8 cellular contexts compared by ENCODE assay signal in the genomic region with DNA sequence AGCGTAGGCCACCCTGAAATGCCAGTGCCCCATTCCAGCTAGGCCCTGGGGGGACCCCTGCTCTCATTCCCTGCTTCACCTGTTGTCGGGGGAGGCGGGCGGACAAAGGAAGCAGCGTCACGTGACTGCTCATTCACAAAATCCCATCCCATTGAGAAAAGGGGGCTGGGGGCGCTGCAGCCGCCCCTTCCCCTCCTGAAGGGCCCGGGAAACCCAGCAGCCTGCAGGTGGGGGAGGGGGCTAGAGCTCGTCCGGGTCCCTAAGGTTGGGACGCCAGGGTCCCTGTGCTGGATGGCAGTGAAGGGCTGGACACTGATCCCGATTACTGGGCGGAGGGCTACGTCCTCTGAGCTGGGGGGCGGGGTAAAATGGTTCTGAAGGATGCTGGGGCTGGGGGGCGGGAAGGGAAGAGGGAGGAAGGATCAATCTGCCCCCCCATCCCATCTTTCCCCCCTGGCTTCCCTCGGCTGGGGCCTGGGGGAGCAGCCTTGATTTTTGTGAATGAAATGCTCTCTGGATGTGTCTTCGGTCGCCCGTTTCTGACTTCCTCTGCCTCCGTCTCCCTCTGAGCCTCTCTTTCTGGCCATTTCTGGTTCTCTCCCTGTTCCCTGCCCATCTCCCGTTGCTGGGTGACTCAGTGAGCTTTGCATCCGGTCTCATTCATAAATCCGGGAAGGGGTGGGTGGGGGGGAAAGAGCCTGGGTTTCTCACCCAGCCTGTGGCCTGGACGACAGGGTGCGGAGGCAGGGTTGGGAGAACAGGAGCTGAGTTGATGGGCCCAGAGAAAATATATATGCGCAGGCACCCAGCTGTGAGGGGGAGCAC. TPM values are rescaled to one million over a fixed set of nuclear protein-coding genes. Genes with fewer than 3 reads are reported as not detected.
A peak's percentile ranks its signal among the peaks of the same experiment; 100 is the strongest.
DNase-seq lines count a peak whose midpoint lies in the region; ATAC-seq and TF ChIP-seq lines count a peak whose summit lies in the region.

No MANE protein-coding gene starts in this region.

- H3K9ac ChIP-seq in endocrine pancreas (ENCODE audit: control insufficient read depth, insufficient read depth, low read length): peak overlapping the region; percentile 96

- TF ChIP-seq CTCF in Panc1 (IDR thresholded peaks at IDR 0.05): no peak
- no peak for TF ChIP-seq CTCF in nephron progenitor cell (IDR thresholded peaks at IDR 0.05)

- H3K27ac ChIP-seq in Panc1 (ENCODE audit: low read length): peak overlapping the region; percentile 76

- intact Hi-C loops in Panc1 (cut with micrococcal nuclease; ENCODE audit: unreplicated experiment): no loop called here

- peaks cover 47% of the 10 kb centered on the region for H3K4me1 Mint-ChIP-seq in nephron progenitor cell

- POLR2A ChIA-PET in Panc1 (lab: Charles Lee): no interaction called here

- H3K36me3 Mint-ChIP-seq in nephron progenitor cell (ENCODE audit: low read depth): peaks cover 43% of the 10 kb centered on the region

- CTCF ChIA-PET in Panc1 (lab: Charles Lee): interaction anchor here (1.5 kb wide), 1 partner anchor 13 kb away, joined by 4 read pairs; a partner anchor contains a TSS

- H3K9me3 ChIP-seq in Panc1 (ENCODE audit: control insufficient read depth, insufficient read depth, low read depth, low read length) (no peaks in the 10 kb centered on the region), endocrine pancreas (ENCODE audit: control insufficient read depth, low read length) (no peaks in the 10 kb centered on the region)

- H3K4me3 Mint-ChIP-seq in nephron progenitor cell: peak overlapping the region; percentile 90

- BruUV-seq in Panc1 (replicated peaks; lab: Mats Ljungman, UMichigan): no TSS peak

- DNase-seq in activated CD4-positive, alpha-beta T cell treated with anti-CD3 and anti-CD28 coated beads, Interleukin-2, amount 50 U/mL, for 48 hours: peak; percentile 29 to 39
- DNase-seq in activated CD4-positive, alpha-beta T cell treated with anti-CD3 and anti-CD28 coated beads for 1 hour: no peak
- no peak for DNase-seq in Panc1 (ENCODE audit: low read depth, low spot score)
- DNase-seq in nephron progenitor cell: peak; percentile 44
- no peak for DNase-seq in NCI-H1436 treated with DMSO at 0.1 percent for 48 hours (lab: John Stamatoyannopoulos, UW)

- peaks cover 38% of the 10 kb centered on the region for H3K27me3 Mint-ChIP-seq in nephron progenitor cell (ENCODE audit: low read depth, poor library complexity)

- H3K36me3 ChIP-seq in Panc1 (ENCODE audit: control insufficient read depth, insufficient read depth, low read length) (no peaks in the 10 kb centered on the region), endocrine pancreas (ENCODE audit: control insufficient read depth, insufficient read depth, low read length) (no peaks in the 10 kb centered on the region)

- in situ Hi-C loops in Panc1 (cut with HindIII; ENCODE audit: low pct_unique_long_range_greater_than_20kb, low sequenced_read_pairs): no loop called here

- H3K27me3 ChIP-seq in Panc1 (ENCODE audit: control insufficient read depth, insufficient read depth, low read length) (no peaks in the 10 kb centered on the region), endocrine pancreas (ENCODE audit: control insufficient read depth, insufficient read depth, low read length) (no peaks in the 10 kb centered on the region)

- no peak overlapping the region for H3K27ac Mint-ChIP-seq in nephron progenitor cell

- no peak for ATAC-seq in Panc1
- no peak for ATAC-seq in GM21528 (IDR thresholded peaks at IDR 0.05; ENCODE audit: low FRiP score, unreplicated experiment)
- no peak for ATAC-seq in GM21381 (IDR thresholded peaks at IDR 0.05; ENCODE audit: unreplicated experiment)

- H3K4me3 ChIP-seq in Panc1 (ENCODE audit: low read depth in 2 of 2, low read length in 2 of 2) (peak overlapping the region; percentile 55 to 93), endocrine pancreas (ENCODE audit: control insufficient read depth, insufficient read depth, low read length) (no peak overlapping the region)

- H3K4me1 ChIP-seq in Panc1 (ENCODE audit: control insufficient read depth, insufficient read depth, low read length): peaks cover 13% of the 10 kb centered on the region
- H3K4me1 ChIP-seq in endocrine pancreas (ENCODE audit: control insufficient read depth, insufficient read depth, low read length): no peaks in the 10 kb centered on the region

- H3K9me3 Mint-ChIP-seq in nephron progenitor cell: peaks cover 6% of the 10 kb centered on the region

RNA-seq across cellular contexts. Expression of a gene that starts 0.8 kb away (rescaled TPM):
- 3.8 TPM for total RNA-seq in Panc1 (2021; ENCODE audit: unreplicated experiment)
- 3.0 TPM for polyA plus RNA-seq in Panc1 (2012; ENCODE audit: insufficient read length)

RNA-seq across cellular contexts. Expression of a gene that starts 1.5 kb away (rescaled TPM):
- 1.4 TPM for total RNA-seq in Panc1 (2021; ENCODE audit: unreplicated experiment)
- 4.2 TPM for polyA plus RNA-seq in Panc1 (2012; ENCODE audit: insufficient read length)

RNA-seq across cellular contexts. Expression of a gene that starts 13.6 kb away (rescaled TPM):
- total RNA-seq in Panc1 (2021; ENCODE audit: unreplicated experiment): 24.7 TPM
- 32.6 TPM for polyA plus RNA-seq in Panc1 (2012; ENCODE audit: insufficient read length)

RNA-seq across cellular contexts. Expression of a gene that starts 14.9 kb away (rescaled TPM):
- 388 TPM for total RNA-seq in Panc1 (2021; ENCODE audit: unreplicated experiment)
- 462 TPM for polyA plus RNA-seq in Panc1 (2012; ENCODE audit: insufficient read length)

RNA-seq across cellular contexts. Expression of a gene that starts 36.7 kb away (rescaled TPM):
- not detected for total RNA-seq in Panc1 (2021; ENCODE audit: unreplicated experiment)
- not detected for polyA plus RNA-seq in Panc1 (2012; ENCODE audit: insufficient read length)

Comparison
In these comparisons a context has a peak if more than half of its experiments do, and no peak if none do; other contexts are left out.
1. DNase-seq: peak in activated CD4-positive, alpha-beta T cell treated with anti-CD3 and anti-CD28 coated beads, Interleukin-2, amount 50 U/mL, for 48 hours (2 of 2) and nephron progenitor cell (single experiment); none in activated CD4-positive, alpha-beta T cell treated with anti-CD3 and anti-CD28 coated beads for 1 hour (single experiment), Panc1 (single experiment) and NCI-H1436 treated with DMSO at 0.1 percent for 48 hours (single experiment).